Comparison of ENCODE assay signal across 14 cellular contexts in genomic region chr5:157300564-157300963, GRCh38. TPM values are rescaled to one million over a fixed set of nuclear protein-coding genes. Genes with fewer than 3 reads are reported as not detected.
A peak's percentile ranks its signal among the peaks of the same experiment; 100 is the strongest.
DNase-seq lines count a peak whose midpoint lies in the region; ATAC-seq lines count a peak whose summit lies in the region.
"Had no signal": no experiment of that assay in that cellular context is flagged by ENCODE, and none has a peak within 500 bp of the region (broad histone marks: within the 10 kb centered on the region; RNA-seq: fewer than 3 reads in every experiment).

No MANE protein-coding gene starts in this region.

- peaks cover 9% of the 10 kb centered on the region for H3K36me3 Mint-ChIP-seq in activated naive CD8-positive, alpha-beta T cell
- H3K36me3 Mint-ChIP-seq in activated naive CD8-positive, alpha-beta T cell treated with anti-CD3 and anti-CD28 coated beads for 36 hours, result peaks cover 51% of the 10 kb centered on the region
- H3K36me3 Mint-ChIP-seq in effector memory CD8-positive, alpha-beta T cell (ENCODE audit: insufficient read depth), result peaks cover 69% of the 10 kb centered on the region
- peaks cover 4 to 97% (median 27%) of the 10 kb centered on the region in 3 donors for H3K36me3 Mint-ChIP-seq in naive thymus-derived CD8-positive, alpha-beta T cell

- H3K27ac Mint-ChIP-seq in activated naive CD8-positive, alpha-beta T cell, result peak overlapping the region; percentile 58
- H3K27ac Mint-ChIP-seq in activated naive CD8-positive, alpha-beta T cell treated with anti-CD3 and anti-CD28 coated beads for 36 hours, result no peak overlapping the region
- H3K27ac Mint-ChIP-seq in effector memory CD8-positive, alpha-beta T cell, result peak overlapping the region; percentile 9 to 79
- H3K27ac Mint-ChIP-seq in naive thymus-derived CD8-positive, alpha-beta T cell, result peak overlapping the region in 8 of 10 donors; percentile 68 to 98 (median 82)

- no peak for DNase-seq in activated naive CD8-positive, alpha-beta T cell treated with anti-CD3 and anti-CD28 coated beads for 36 hours
- no peak for DNase-seq in effector memory CD8-positive, alpha-beta T cell
- no peak for DNase-seq in naive thymus-derived CD8-positive, alpha-beta T cell
- DNase-seq in dedifferentiated amniotic fluid mesenchymal stem cell (ENCODE audit: extremely low spot score), result no peak
- DNase-seq: ACHN; CD8-positive, alpha-beta T cell; H7; NCI-H1105; NCI-H1694; NCI-H226; NCI-H524 treated with DMSO at 0.1 percent for 48 hours had no signal

- peaks cover 46% of the 10 kb centered on the region for H3K4me1 Mint-ChIP-seq in activated naive CD8-positive, alpha-beta T cell (ENCODE audit: low read depth)
- peaks cover 35% of the 10 kb centered on the region for H3K4me1 Mint-ChIP-seq in activated naive CD8-positive, alpha-beta T cell treated with anti-CD3 and anti-CD28 coated beads for 36 hours
- H3K4me1 Mint-ChIP-seq in effector memory CD8-positive, alpha-beta T cell (ENCODE audit: low read depth in 2 of 2), result peaks cover 24 to 32% of the 10 kb centered on the region in 2 donors
- peaks cover 25 to 65% (median 48%) of the 10 kb centered on the region in 4 donors for H3K4me1 Mint-ChIP-seq in naive thymus-derived CD8-positive, alpha-beta T cell

- no peaks in the 10 kb centered on the region for H3K27me3 Mint-ChIP-seq in activated naive CD8-positive, alpha-beta T cell
- H3K27me3 Mint-ChIP-seq in activated naive CD8-positive, alpha-beta T cell treated with anti-CD3 and anti-CD28 coated beads for 36 hours, result no peaks in the 10 kb centered on the region
- H3K27me3 Mint-ChIP-seq in effector memory CD8-positive, alpha-beta T cell, result no peaks in the 10 kb centered on the region
- no peaks in the 10 kb centered on the region for H3K27me3 Mint-ChIP-seq in naive thymus-derived CD8-positive, alpha-beta T cell

- POLR2A ChIA-PET in naive thymus-derived CD8-positive, alpha-beta T cell (lab: Charles Lee), result interaction anchor here (0.6 to 8.1 kb wide), 10 partner anchors 12 to 431 kb away, joined by 3 to 76 read pairs (median 4); no protein-coding TSS in a partner anchor

- ATAC-seq in effector memory CD8-positive, alpha-beta T cell (replicated peaks), result no peak
- no peak for ATAC-seq in naive thymus-derived CD8-positive, alpha-beta T cell
- ATAC-seq in HG02884 (IDR thresholded peaks at IDR 0.05; ENCODE audit: unreplicated experiment) (no peak), HG02840 (IDR thresholded peaks at IDR 0.05; ENCODE audit: low FRiP score, unreplicated experiment) (no peak)
- ATAC-seq: CD8-positive, alpha-beta T cell had no signal

- H3K9me3 Mint-ChIP-seq in activated naive CD8-positive, alpha-beta T cell (ENCODE audit: low read depth), result no peaks in the 10 kb centered on the region
- H3K9me3 Mint-ChIP-seq in activated naive CD8-positive, alpha-beta T cell treated with anti-CD3 and anti-CD28 coated beads for 36 hours, result no peaks in the 10 kb centered on the region
- H3K9me3 Mint-ChIP-seq in effector memory CD8-positive, alpha-beta T cell, result no peaks in the 10 kb centered on the region
- no peaks in the 10 kb centered on the region for H3K9me3 Mint-ChIP-seq in naive thymus-derived CD8-positive, alpha-beta T cell
- H3K9me3 Mint-ChIP-seq: CD8-positive, alpha-beta T cell had no signal

- H3K4me3 Mint-ChIP-seq in activated naive CD8-positive, alpha-beta T cell, result no peak overlapping the region
- no peak overlapping the region for H3K4me3 Mint-ChIP-seq in activated naive CD8-positive, alpha-beta T cell treated with anti-CD3 and anti-CD28 coated beads for 36 hours
- H3K4me3 Mint-ChIP-seq in effector memory CD8-positive, alpha-beta T cell, result no peak overlapping the region
- no peak overlapping the region for H3K4me3 Mint-ChIP-seq in naive thymus-derived CD8-positive, alpha-beta T cell
- H3K4me3 Mint-ChIP-seq: CD8-positive, alpha-beta T cell had no signal

RNA-seq across cellular contexts. Expression of gene CYFIP2, which starts 34.6 kb away (rescaled TPM):
- total RNA-seq in activated naive CD8-positive, alpha-beta T cell treated with anti-CD3 and anti-CD28 coated beads for 36 hours, result 100 to 1,000 TPM; 324 to 325 TPM
- 100 to 1,000 TPM; 395 to 412 TPM for total RNA-seq in naive thymus-derived CD8-positive, alpha-beta T cell
- 100 to 1,000 TPM; 417 to 668 (median 506) TPM for polyA plus RNA-seq in naive thymus-derived CD8-positive, alpha-beta T cell
